ENCODE assay signal across 15 cellular contexts in genomic region chr1:219330669-219331068, GRCh38.
"Had no signal": no experiment of that assay in that cellular context is flagged by ENCODE, and none has a peak within 500 bp of the region (broad histone marks: within the 10 kb centered on the region; RNA-seq: fewer than 3 reads in every experiment).

No MANE protein-coding gene starts in this region.

- H3K27ac ChIP-seq: gastrocnemius medialis, heart left ventricle, tibial artery, vagina had no signal

- H3K27me3 ChIP-seq: gastrocnemius medialis, heart left ventricle, tibial artery, vagina had no signal

- H3K4me3 ChIP-seq: gastrocnemius medialis, heart left ventricle, tibial artery, vagina had no signal

- H3K9me3 ChIP-seq: gastrocnemius medialis, heart left ventricle, tibial artery, vagina had no signal

- ATAC-seq: gastrocnemius medialis; natural killer cell; stimulated activated naive B cell treated with anti-CD40 and anti-IgM and Interleukin-4, amounts not matched to agents 10 μg/mL and 1 μg/mL and 100 μg/mL, for 72 hours had no signal

- H3K36me3 ChIP-seq: gastrocnemius medialis, tibial artery, vagina had no signal

- DNase-seq: activated CD4-positive, alpha-beta T cell treated with anti-CD3 and anti-CD28 coated beads, Interleukin-2, amount 50 U/mL, for 1 hour; activated CD8-positive, alpha-beta memory T cell treated with anti-CD3 and anti-CD28 coated beads for 24 hours; activated naive CD4-positive, alpha-beta T cell treated with Interleukin-2 at 50 U/mL for 16 hours; anterior cingulate cortex; dermis blood vessel endothelial cell; gastrocnemius medialis; heart left ventricle; mammary epithelial cell; natural killer cell; posterior cingulate gyrus; stimulated activated CD4-positive, alpha-beta T cell treated with anti-CD3 and anti-CD28 coated beads, Interleukin-4, amount 100 ng/mL, for 1 hour; stimulated activated naive B cell treated with anti-CD40 and anti-IgM and Interleukin-4, amounts not matched to agents 10 μg/mL and 1 μg/mL and 100 μg/mL, for 72 hours; T-helper 9 cell; tibial artery had no signal

- H3K4me1 ChIP-seq: tibial artery, vagina had no signal
